In genomic region chr7:27156508-27156898, GRCh38 we compare ENCODE assay signal across 1 cellular context.
TF ChIP-seq lines count a peak whose summit lies in the region.

Gene HOXA7 (minus strand): TSS chr7:27156675. CDS start chr7:27156545, 130 bp downstream.

TF ChIP-seq in GM23338, 12 proteins besides CTCF, POLR2A, EP300 and RAD21 (continued from another document):
- TF ChIP-seq ZNF462 (CRISPR knock-in tag; IDR thresholded peaks at IDR 0.05) = no peak
- no peak for TF ChIP-seq REST (IDR thresholded peaks at IDR 0.05; ENCODE audit: unreplicated experiment)
TF ChIP-seq in GM23338: peak in this region for 0.
